In genomic region chr11:118930152-118930712, GRCh38 we compare ENCODE assay signal across 9 cellular contexts. TPM values are rescaled to one million over a fixed set of nuclear protein-coding genes. Genes with fewer than 3 reads are reported as not detected.
DNase-seq lines count a peak whose midpoint lies in the region; ATAC-seq and TF ChIP-seq lines count a peak whose summit lies in the region.
"Had no signal": no experiment of that assay in that cellular context is flagged by ENCODE, and none has a peak within 500 bp of the region (broad histone marks: within the 10 kb centered on the region; RNA-seq: fewer than 3 reads in every experiment).

No MANE protein-coding gene starts in this region.

- TF ChIP-seq EP300 in upper lobe of left lung (IDR thresholded peaks at IDR 0.05): peak in 1 of 4 donors; percentile 20

- no peaks in the 10 kb centered on the region for H3K36me3 Mint-ChIP-seq in activated naive CD8-positive, alpha-beta T cell treated with anti-CD3 and anti-CD28 coated beads, Interleukin-2, amount 10 ng/mL, durations not matched to agents 7 days and 5 days

- intact Hi-C loops in left ventricle myocardium inferior (cut with micrococcal nuclease): no loop called here

- ATAC-seq in activated naive CD8-positive, alpha-beta T cell treated with anti-CD3 and anti-CD28 coated beads, Interleukin-2, amount 10 ng/mL, durations not matched to agents 7 days and 5 days (ENCODE audit: low read depth): peak; percentile 29
- ATAC-seq in upper lobe of left lung (ENCODE audit: low FRiP score in 2 of 2): peak; percentile 36 to 86

- H3K4me1 ChIP-seq in left ventricle myocardium inferior: peaks cover 62% of the 10 kb centered on the region
- H3K4me1 ChIP-seq in upper lobe of left lung: peaks cover 30 to 36% (median 33%) of the 10 kb centered on the region in 4 donors

- peak overlapping the region; percentile 99 for H3K4me3 Mint-ChIP-seq in activated naive CD8-positive, alpha-beta T cell treated with anti-CD3 and anti-CD28 coated beads, Interleukin-2, amount 10 ng/mL, durations not matched to agents 7 days and 5 days

- no peaks in the 10 kb centered on the region for H3K36me3 ChIP-seq in left ventricle myocardium inferior
- no peaks in the 10 kb centered on the region for H3K36me3 ChIP-seq in upper lobe of left lung

- no peaks in the 10 kb centered on the region for H3K9me3 ChIP-seq in left ventricle myocardium inferior (replicated peaks)
- H3K9me3 ChIP-seq in upper lobe of left lung: no peaks in the 10 kb centered on the region

- no peaks in the 10 kb centered on the region for H3K27me3 Mint-ChIP-seq in activated naive CD8-positive, alpha-beta T cell treated with anti-CD3 and anti-CD28 coated beads, Interleukin-2, amount 10 ng/mL, durations not matched to agents 7 days and 5 days

- no peak for TF ChIP-seq POLR2A in upper lobe of left lung (IDR thresholded peaks at IDR 0.05)

- H3K4me3 ChIP-seq in left ventricle myocardium inferior (peak overlapping the region; percentile 90), upper lobe of left lung (peak overlapping the region; percentile 73 to 93 (median 81))

- H3K4me1 Mint-ChIP-seq in activated naive CD8-positive, alpha-beta T cell treated with anti-CD3 and anti-CD28 coated beads, Interleukin-2, amount 10 ng/mL, durations not matched to agents 7 days and 5 days: peaks cover 43% of the 10 kb centered on the region

- H3K27ac ChIP-seq in left ventricle myocardium inferior (replicated peaks) (peak overlapping the region; percentile 100), upper lobe of left lung (peak overlapping the region; percentile 88 to 97 (median 94))

- no peaks in the 10 kb centered on the region for H3K9me3 Mint-ChIP-seq in activated naive CD8-positive, alpha-beta T cell treated with anti-CD3 and anti-CD28 coated beads, Interleukin-2, amount 10 ng/mL, durations not matched to agents 7 days and 5 days

- peak; percentile 98 for DNase-seq in ELF-1 (ENCODE audit: low read depth, low spot score)
- peak; percentile 91 for DNase-seq in NAMALWA (ENCODE audit: low spot score)
- peak; percentile 60 for DNase-seq in SKM-1 treated with dmso at 0.1 percent for 144 hours (lab: John Stamatoyannopoulos, UW; ENCODE audit: unreplicated experiment)
- peak; percentile 88 for DNase-seq in activated naive CD8-positive, alpha-beta T cell treated with anti-CD3 and anti-CD28 coated beads, Interleukin-2, amount 10 ng/mL, durations not matched to agents 7 days and 5 days
- DNase-seq in left ventricle myocardium inferior: peak; percentile 82
- DNase-seq in pons (ENCODE audit: low spot score): peak; percentile 81
- peak in 1 of 2 donors; percentile 91 for DNase-seq in upper lobe of left lung
- no peak for DNase-seq in amniotic stem cell (lab: John Stamatoyannopoulos, UW)

- peak; percentile 97 for TF ChIP-seq CTCF in left ventricle myocardium inferior (IDR thresholded peaks at IDR 0.05; ENCODE audit: borderline replicate concordance)
- peak; percentile 95 to 99 (median 98) for TF ChIP-seq CTCF in upper lobe of left lung (IDR thresholded peaks at IDR 0.05)

- no peaks in the 10 kb centered on the region for H3K27me3 ChIP-seq in left ventricle myocardium inferior (ENCODE audit: low read depth)
- H3K27me3 ChIP-seq in upper lobe of left lung: no peaks in the 10 kb centered on the region

- WGBS in upper lobe of left lung, 2 donors: 0 to 2% methylated on average over 4 to 18 of the region's 18 CpGs

- H3K27ac Mint-ChIP-seq in activated naive CD8-positive, alpha-beta T cell treated with anti-CD3 and anti-CD28 coated beads, Interleukin-2, amount 10 ng/mL, durations not matched to agents 7 days and 5 days: peak overlapping the region; percentile 93

- POLR2A ChIA-PET in activated naive CD8-positive, alpha-beta T cell treated with anti-CD3 and anti-CD28 coated beads, Interleukin-2, amount 10 ng/mL, durations not matched to agents 7 days and 5 days (lab: Charles Lee): interaction anchor here (1.0 to 3.5 kb wide), 11 partner anchors 9 to 237 kb away, joined by 3 to 43 read pairs (median 5); partner anchors contain the start of genes CENATAC and DDX6

RNA-seq across cellular contexts. Expression of gene BCL9L, which starts 4.5 kb away (rescaled TPM):
- 100 to 1,000 TPM; 116 to 128 TPM for total RNA-seq in activated naive CD8-positive, alpha-beta T cell treated with anti-CD3 and anti-CD28 coated beads, Interleukin-2, amount 10 ng/mL, durations not matched to agents 7 days and 5 days
- total RNA-seq in left ventricle myocardium inferior (43.8 TPM), upper lobe of left lung (10 to 100 TPM; 28.7 to 70.2 (median 66.4) TPM)

RNA-seq across cellular contexts. Expression of gene UPK2, which starts 25.9 kb away (rescaled TPM):
- under 1 TPM in 1 of 2 experiments, not detected in 1; 0.44 TPM for total RNA-seq in activated naive CD8-positive, alpha-beta T cell treated with anti-CD3 and anti-CD28 coated beads, Interleukin-2, amount 10 ng/mL, durations not matched to agents 7 days and 5 days
- not detected for total RNA-seq in left ventricle myocardium inferior
- not detected for total RNA-seq in upper lobe of left lung
- total RNA-seq: subcutaneous adipose tissue had no signal

RNA-seq across cellular contexts. Expression of gene FOXR1, which starts 41.3 kb away (rescaled TPM):
- total RNA-seq in activated naive CD8-positive, alpha-beta T cell treated with anti-CD3 and anti-CD28 coated beads, Interleukin-2, amount 10 ng/mL, durations not matched to agents 7 days and 5 days: not detected
- total RNA-seq in left ventricle myocardium inferior (not detected), upper lobe of left lung (not detected)
- total RNA-seq: subcutaneous adipose tissue had no signal

RNA-seq across cellular contexts. Expression of gene CXCR5, which starts 46.5 kb away (rescaled TPM):
- total RNA-seq in activated naive CD8-positive, alpha-beta T cell treated with anti-CD3 and anti-CD28 coated beads, Interleukin-2, amount 10 ng/mL, durations not matched to agents 7 days and 5 days: 1 to 10 TPM; 1.9 to 2.2 TPM
- not detected for total RNA-seq in left ventricle myocardium inferior
- total RNA-seq in upper lobe of left lung: under 1 TPM in 4 of 6 donors, not detected in 2; under 0.01 to 0.17 (median 0.16) TPM
